ENCODE assay signal across 30 cellular contexts in genomic region chr1:5747428-5748285, GRCh38.
DNase-seq lines count a peak whose midpoint lies in the region; ATAC-seq, FAIRE-seq and TF ChIP-seq lines count a peak whose summit lies in the region.
"Had no signal": no experiment of that assay in that cellular context is flagged by ENCODE, and none has a peak within 500 bp of the region (broad histone marks: within the 10 kb centered on the region; RNA-seq: fewer than 3 reads in every experiment).

No MANE protein-coding gene starts in this region.

- H3K4me3 ChIP-seq in HEK293 (ENCODE audit: low read depth, low read length), result no peak overlapping the region
- H3K4me3 ChIP-seq in K562, result no peak overlapping the region
- no peak overlapping the region for H3K4me3 ChIP-seq in neural cell (ENCODE audit: low read length)
- H3K4me3 ChIP-seq: suprapubic skin had no signal

- H4K20me1 ChIP-seq in K562 (replicated peaks; ENCODE audit: control insufficient read depth, insufficient read depth, low read length) (peaks cover 15% of the 10 kb centered on the region; the same call in 1 of the 2 replicates), neural cell (ENCODE audit: insufficient read depth) (no peaks in the 10 kb centered on the region)

- TF ChIP-seq CTCF in HEK293 (tag by site-specific recombination; IDR thresholded peaks at IDR 0.05), result no peak
- TF ChIP-seq CTCF in K562 (IDR thresholded peaks at IDR 0.05 in 2 of 3, conservative IDR thresholded peaks at IDR 0.05 in 1 of 3; ENCODE audit: insufficient read depth in 2 of 3, low read depth in 1 of 3, low read length in 3 of 3), result no peak
- no peak for TF ChIP-seq CTCF in neural cell (IDR thresholded peaks at IDR 0.05; ENCODE audit: poor library complexity, severe bottlenecking)

- H3K9me2 ChIP-seq in neural cell (ENCODE audit: insufficient read depth, low read length), result no peaks in the 10 kb centered on the region

- H2AFZ ChIP-seq in K562 (ENCODE audit: low read depth, low read length) (no peak overlapping the region), neural cell (ENCODE audit: low read depth, low read length) (no peak overlapping the region)
- H2AFZ ChIP-seq: parathyroid adenoma had no signal

- no peak for TF ChIP-seq POLR2A in K562 (conservative IDR thresholded peaks at IDR 0.05)

- BruUV-seq in K562 (replicated peaks; lab: Mats Ljungman, UMichigan), result no TSS peak

- H3F3A ChIP-seq in neural cell (ENCODE audit: insufficient read depth, low read length, poor library complexity, severe bottlenecking), result peaks cover 2% of the 10 kb centered on the region

- H3K9me3 ChIP-seq in HEK293 (ENCODE audit: control insufficient read depth, insufficient read depth, low read depth, low read length), result no peaks in the 10 kb centered on the region
- no peaks in the 10 kb centered on the region for H3K9me3 ChIP-seq in K562 (replicated peaks; ENCODE audit: control insufficient read depth, insufficient read depth, low read depth, low read length)
- H3K9me3 ChIP-seq in neural cell (ENCODE audit: low read length), result no peaks in the 10 kb centered on the region
- H3K9me3 ChIP-seq: Caco-2, suprapubic skin had no signal

- CTCF ChIA-PET in HEK293 (lab: Yijun Ruan, JAX) (interaction anchor here (0.6 kb wide), 1 partner anchor 16 kb away, joined by 3 read pairs; no protein-coding TSS in a partner anchor), K562 (lab: Yijun Ruan, JAX; ENCODE audit: low intra/inter-chr PET ratio) (no interaction called here)

- ATAC-seq in K562, result no peak
- ATAC-seq in GM21360 (IDR thresholded peaks at IDR 0.05; ENCODE audit: unreplicated experiment), result no peak
- ATAC-seq: activated T-cell treated with anti-CD3 and anti-CD28 coated beads, Interleukin-2, amount 50 U/mL, for 4 hours; PC-3; right cardiac atrium; stimulated activated effector memory CD8-positive, alpha-beta T cell treated with anti-CD3 and anti-CD28 coated beads, Interleukin-12 subunit alpha, Interleukin-12 subunit beta, amount 100 ng/mL, for 72 hours had no signal

- in situ Hi-C loops in K562 (cut with MboI), result loop anchor here (5.0 kb wide), 1 partner anchor 240 kb away; no protein-coding TSS in a partner anchor

- H3K36me3 ChIP-seq in HEK293 (ENCODE audit: control insufficient read depth in 2 of 2, insufficient read depth in 1 of 2, low read length in 2 of 2), result no peaks in the 10 kb centered on the region
- H3K36me3 ChIP-seq in K562 (ENCODE audit: control insufficient read depth, insufficient read depth, low read length), result no peaks in the 10 kb centered on the region
- H3K36me3 ChIP-seq in neural cell (ENCODE audit: insufficient read depth, low read length), result no peaks in the 10 kb centered on the region
- H3K36me3 ChIP-seq: suprapubic skin had no signal

- no peak overlapping the region for H3K4me2 ChIP-seq in K562 (ENCODE audit: insufficient read depth, low read length)
- H3K4me2 ChIP-seq in neural cell (ENCODE audit: low read length), result no peak overlapping the region
- H3K4me2 ChIP-seq: KMS-11 had no signal

- H3K27ac ChIP-seq in HEK293 (ENCODE audit: extremely low read depth, low read depth, low read length), result no peak overlapping the region
- no peak overlapping the region for H3K27ac ChIP-seq in K562 (ENCODE audit: extremely low read depth, low read depth, low read length)
- H3K27ac ChIP-seq in neural cell (ENCODE audit: low read length), result no peak overlapping the region
- H3K27ac ChIP-seq: C4-2B, KMS-11, parathyroid adenoma, suprapubic skin, VCaP had no signal

- no peak for TF ChIP-seq EP300 in K562 (IDR thresholded peaks at IDR 0.05; ENCODE audit: low read length)
- TF ChIP-seq EP300 in neural cell (conservative IDR thresholded peaks at IDR 0.05; ENCODE audit: poor library complexity, severe bottlenecking), result no peak

- no peaks in the 10 kb centered on the region for H3K4me1 ChIP-seq in HEK293 (ENCODE audit: control insufficient read depth, insufficient read depth, low read length)
- H3K4me1 ChIP-seq in K562 (replicated peaks in 1 of 2; ENCODE audit: control insufficient read depth in 2 of 2, insufficient read depth in 2 of 2, low read length in 2 of 2), result peaks cover 0 to 17% of the 10 kb centered on the region in 2 experiments; a peak in 2 of 5 replicates
- H3K4me1 ChIP-seq: parathyroid adenoma had no signal

- WGBS in K562 (ENCODE audit: insufficient coverage, low coverage, missing lambda C conversion rate), result 1% methylated on average over 11 of the region's 13 CpGs

- H3K9ac ChIP-seq in K562 (ENCODE audit: insufficient read depth in 1 of 2, low read depth in 2 of 2, low read length in 2 of 2) (no peak overlapping the region), neural cell (ENCODE audit: low read length) (peak overlapping the region; percentile 3)
- H3K9ac ChIP-seq: KMS-11, parathyroid adenoma had no signal

- intact Hi-C loops in K562 (cut with micrococcal nuclease), result loop anchor here (5.0 to 10.0 kb wide), 3 partner anchors 110 to 1833 kb away; no protein-coding TSS in a partner anchor

- H3K79me2 ChIP-seq in K562 (ENCODE audit: control insufficient read depth, insufficient read depth, low read length) (no peaks in the 10 kb centered on the region), neural cell (replicated peaks; ENCODE audit: insufficient read depth, low read length) (no peaks in the 10 kb centered on the region)
- H3K79me2 ChIP-seq: parathyroid adenoma had no signal

- DNase-seq in NCI-H82 (lab: John Stamatoyannopoulos, UW) (peak; percentile 12), NCI-H82 treated with DMSO at 0.1 percent for 48 hours (lab: John Stamatoyannopoulos, UW; ENCODE audit: unreplicated experiment) (no peak), K562 (ENCODE audit: extremely low read depth in 1 of 4, low spot score in 3 of 4) (no peak), foreskin melanocyte (no peak), AG08395 (ENCODE audit: low spot score) (no peak)
- DNase-seq: activated CD4-positive, alpha-beta T cell treated with anti-CD3 and anti-CD28 coated beads for 48 hours; activated CD8-positive, alpha-beta memory T cell treated with anti-CD3 and anti-CD28 coated beads for 24 hours; activated naive CD4-positive, alpha-beta T cell; activated T-cell treated with anti-CD3 and anti-CD28 coated beads, Interleukin-2, amount 50 U/mL, for 4 hours; cerebellar nuclear complex; MM.1S; NCI-H446 treated with DMSO at 0.1 percent for 48 hours; NK-92 treated with Interleukin-12 subunit alpha and Interleukin-12 subunit beta, amount 100 ng/mL, for 24 hours; PC-3; stimulated activated CD4-positive, alpha-beta T cell treated with anti-CD3 and anti-CD28 coated beads, Interleukin-12 subunit alpha, Interleukin-12 subunit beta, amount 100 ng/mL, for 4 hours; stimulated activated CD4-positive, alpha-beta T cell treated with anti-CD3 and anti-CD28 coated beads, Interleukin-4, amount 100 ng/mL, for 24 hours had no signal

- FAIRE-seq in K562 (lab: Jason Lieb, UNC), result no peak
- FAIRE-seq: G401.6, HTR-8/SVneo, islet of Langerhans had no signal

- POLR2A ChIA-PET in HEK293 (lab: Yijun Ruan, JAX) (no interaction called here), K562 (lab: Yijun Ruan, JAX) (no interaction called here)

- H3K27me3 ChIP-seq in K562 (ENCODE audit: control insufficient read depth in 2 of 2, insufficient read depth in 2 of 2, low read length in 2 of 2), result peaks cover 11 to 51% of the 10 kb centered on the region in 2 experiments
- H3K27me3 ChIP-seq in neural cell (ENCODE audit: insufficient read depth, low read depth, low read length), result no peaks in the 10 kb centered on the region

- no peaks in the 10 kb centered on the region for H3K9me1 ChIP-seq in K562 (ENCODE audit: control insufficient read depth, insufficient read depth, low read length)

- no peak for TF ChIP-seq RAD21 in K562 (CRISPR knock-in tag; conservative IDR thresholded peaks at IDR 0.05 in 1 of 2, IDR thresholded peaks at IDR 0.05 in 1 of 2)
- no peak for TF ChIP-seq RAD21 in neural cell (conservative IDR thresholded peaks at IDR 0.05)

TF ChIP-seq in HEK293, 187 proteins besides CTCF, POLR2A, EP300 and RAD21 (continues in another document):
- TF ChIP-seq KLF17 (tag by site-specific recombination; IDR thresholded peaks at IDR 0.05) (peak; percentile 72; the same call in 1 of the 2 replicates), HOXA7 (CRISPR knock-in tag; IDR thresholded peaks at IDR 0.05; ENCODE audit: borderline replicate concordance) (no peak), SP7 (tag by site-specific recombination; IDR thresholded peaks at IDR 0.05) (no peak)

TF ChIP-seq in K562, 482 proteins besides CTCF, POLR2A, EP300 and RAD21:
- TF ChIP-seq ZNF384 (IDR thresholded peaks at IDR 0.05; ENCODE audit: low read depth, low read length) (no peak), KAT8 (IDR thresholded peaks at IDR 0.05; ENCODE audit: low read depth) (no peak), PKNOX1 (IDR thresholded peaks at IDR 0.05) (peak; percentile 26; the same call in 1 of the 2 replicates), ZNF263 (CRISPR knock-in tag; IDR thresholded peaks at IDR 0.05; ENCODE audit: borderline replicate concordance) (peak; percentile 95), KLF6 (CRISPR knock-in tag; IDR thresholded peaks at IDR 0.05; ENCODE audit: borderline replicate concordance) (no peak)

TF ChIP-seq in neural cell, 6 proteins besides CTCF, POLR2A, EP300 and RAD21 (continues in another document):
- TF ChIP-seq TAF1 (IDR thresholded peaks at IDR 0.05; ENCODE audit: low read depth), result no peak
- TF ChIP-seq POLR2AphosphoS5 (IDR thresholded peaks at IDR 0.05), result no peak
- TF ChIP-seq MXI1 (conservative IDR thresholded peaks at IDR 0.05; ENCODE audit: poor library complexity, severe bottlenecking), result no peak
- no peak for TF ChIP-seq REST (IDR thresholded peaks at IDR 0.05; ENCODE audit: borderline replicate concordance)
